Comparison of ENCODE assay signal across 16 cellular contexts in the genomic region with DNA sequence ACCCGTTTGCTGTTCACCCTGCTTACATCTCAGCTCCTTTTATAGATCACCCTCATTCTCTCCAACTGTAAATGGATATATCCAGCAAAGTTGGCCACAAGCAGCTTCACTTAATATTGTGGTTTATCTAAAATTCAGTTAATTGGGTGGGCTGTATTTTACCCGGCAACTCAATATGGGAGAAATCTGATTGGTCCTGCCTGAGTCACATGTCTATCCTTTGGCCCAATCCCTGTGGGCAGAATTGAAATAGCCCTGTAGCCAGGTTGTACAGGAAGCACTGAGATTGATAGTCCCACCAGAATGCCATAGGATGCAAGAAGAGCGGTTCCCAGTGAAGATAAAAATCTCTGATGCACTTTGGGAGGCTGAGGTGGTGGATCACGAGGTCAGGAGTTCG.
A peak's percentile ranks its signal among the peaks of the same experiment; 100 is the strongest.
DNase-seq lines count a peak whose midpoint lies in the region; ATAC-seq and TF ChIP-seq lines count a peak whose summit lies in the region.
"Had no signal": no experiment of that assay in that cellular context is flagged by ENCODE, and none has a peak within 500 bp of the region (broad histone marks: within the 10 kb centered on the region; RNA-seq: fewer than 3 reads in every experiment).

No MANE protein-coding gene starts in this region.

- H4K91ac ChIP-seq in IMR-90 (ENCODE audit: insufficient read depth, low read depth, low read length): no peak overlapping the region

- H2AFZ ChIP-seq in IMR-90 (replicated peaks; ENCODE audit: low read length, poor library complexity): no peak overlapping the region

- no peaks in the 10 kb centered on the region for H4K20me1 ChIP-seq in IMR-90 (ENCODE audit: insufficient read depth, low read length)

- no peak overlapping the region for H3K9ac ChIP-seq in IMR-90 (ENCODE audit: low read depth, low read length)

- TF ChIP-seq RAD21 in IMR-90 (IDR thresholded peaks at IDR 0.05; ENCODE audit: low read length): no peak

- no peak overlapping the region for H3K27ac ChIP-seq in IMR-90 (ENCODE audit: insufficient read depth, low read length)
- H3K27ac ChIP-seq in uterus: no peak overlapping the region
- H3K27ac ChIP-seq: foreskin keratinocyte, vagina had no signal

- no peak for TF ChIP-seq POLR2A in IMR-90 (IDR thresholded peaks at IDR 0.05; ENCODE audit: low read depth, low read length)
- TF ChIP-seq POLR2A in uterus (IDR thresholded peaks at IDR 0.05): no peak

- intact Hi-C loops in IMR-90 (cut with micrococcal nuclease) (loop anchor here (10.0 kb wide), 1 partner anchor 137 kb away; no protein-coding TSS in a partner anchor), uterus (cut with DNase I; ENCODE audit: low total_unique reads) (no loop called here)

- H2BK5ac ChIP-seq in IMR-90 (ENCODE audit: low read depth, low read length, poor library complexity, severe bottlenecking): no peak overlapping the region

- H3K4me3 ChIP-seq in IMR-90 (ENCODE audit: insufficient read depth, low read depth, low read length): no peak overlapping the region
- no peak overlapping the region for H3K4me3 ChIP-seq in uterus
- H3K4me3 ChIP-seq: mucosa of descending colon, vagina had no signal

- WGBS in IMR-90 (ENCODE audit: extremely low coverage in 2 of 2, insufficient read length in 1 of 2), 2 experiments: 100% methylated on average over 1 of the region's 5 CpGs; no CpG with 5 or more reads in 1 of the 2 experiments

- dilution Hi-C loops in IMR-90 (cut with HindIII; ENCODE audit: low sequenced_read_pairs, unreplicated experiment): no loop called here

- H3K36me3 ChIP-seq in IMR-90 (ENCODE audit: control insufficient read depth, insufficient read depth, low read length) (no peaks in the 10 kb centered on the region), uterus (no peaks in the 10 kb centered on the region)
- H3K36me3 ChIP-seq: vagina had no signal

- no peak overlapping the region for H3K56ac ChIP-seq in IMR-90 (ENCODE audit: extremely low read depth, insufficient read depth, low read length)

- no peak overlapping the region for H2AK5ac ChIP-seq in IMR-90 (ENCODE audit: low read depth, low read length)

- H3K9me1 ChIP-seq in IMR-90 (ENCODE audit: insufficient read depth, low read length): peaks cover 3% of the 10 kb centered on the region; the same call in 1 of the 2 replicates

- no peak overlapping the region for H2BK15ac ChIP-seq in IMR-90 (ENCODE audit: low read depth, low read length)

- no peak overlapping the region for H4K8ac ChIP-seq in IMR-90 (ENCODE audit: low read depth in 2 of 2, low read length in 2 of 2)

- H3K27me3 ChIP-seq in IMR-90 (ENCODE audit: control insufficient read depth, insufficient read depth, low read length) (peaks cover 2% of the 10 kb centered on the region), uterus (no peaks in the 10 kb centered on the region)
- H3K27me3 ChIP-seq: vagina had no signal

- no peak overlapping the region for H2AK9ac ChIP-seq in IMR-90 (replicated peaks; ENCODE audit: low read depth, low read length, poor library complexity)

- ATAC-seq in IMR-90 (ENCODE audit: low read depth): no peak
- ATAC-seq: foreskin keratinocyte, mucosa of descending colon had no signal

- H3K18ac ChIP-seq in IMR-90 (ENCODE audit: low read depth, low read length): no peak overlapping the region; the same call in 1 of the 2 replicates

- no peak overlapping the region for H3K4ac ChIP-seq in IMR-90 (ENCODE audit: low read depth, low read length)

- H4K5ac ChIP-seq in IMR-90 (ENCODE audit: low read depth, low read length): no peak overlapping the region

- H3K4me2 ChIP-seq in IMR-90 (ENCODE audit: low read depth, low read length): no peak overlapping the region

- no peak overlapping the region for H3K14ac ChIP-seq in IMR-90 (replicated peaks; ENCODE audit: low read depth, low read length)

- H3K4me1 ChIP-seq in IMR-90 (ENCODE audit: control insufficient read depth, insufficient read depth, low read length) (peaks cover 21% of the 10 kb centered on the region), uterus (no peaks in the 10 kb centered on the region)
- H3K4me1 ChIP-seq: foreskin keratinocyte, vagina had no signal

- POLR2A ChIA-PET in IMR-90 (lab: Charles Lee; ENCODE audit: unreplicated experiment): no interaction called here

- H2BK120ac ChIP-seq in IMR-90 (ENCODE audit: low read depth, low read length): no peak overlapping the region

- H3K9me3 ChIP-seq in IMR-90 (ENCODE audit: control insufficient read depth, insufficient read depth, low read length): no peaks in the 10 kb centered on the region; the same call in 1 of the 2 replicates
- H3K9me3 ChIP-seq in uterus: no peaks in the 10 kb centered on the region
- H3K9me3 ChIP-seq: mucosa of descending colon, vagina had no signal

- no peaks in the 10 kb centered on the region for H3K79me1 ChIP-seq in IMR-90 (ENCODE audit: low read depth in 1 of 2, low read length in 2 of 2)

- in situ Hi-C loops in IMR-90 (cut with MboI; ENCODE audit: low sequenced_read_pairs): no loop called here

- H2BK20ac ChIP-seq in IMR-90 (ENCODE audit: low read depth, low read length): no peak overlapping the region

- TF ChIP-seq CTCF in IMR-90 (conservative IDR thresholded peaks at IDR 0.05; ENCODE audit: low read depth, low read length) (no peak), uterus (IDR thresholded peaks at IDR 0.05) (no peak)

- CTCF ChIA-PET in IMR-90 (lab: Yijun Ruan, JAX): no interaction called here

- no peak overlapping the region for H3K23ac ChIP-seq in IMR-90 (ENCODE audit: low read depth, low read length)

- BruUV-seq in IMR-90 (replicated peaks; lab: Mats Ljungman, UMichigan): no TSS peak

- DNase-seq in ELR (ENCODE audit: low read depth) (peak; percentile 54), IMR-90 (no peak), cerebellar cortex (ENCODE audit: low spot score) (peak; percentile 18), lung microvascular endothelial cell (ENCODE audit: low read depth in 2 of 2) (peak; percentile 40 to 49), C1 segment of cervical spinal cord (lab: John Stamatoyannopoulos, UW) (no peak), Ammon's horn (ENCODE audit: low spot score) (no peak), uterus (no peak)
- DNase-seq: activated CD4-positive, alpha-beta T cell treated with anti-CD3 and anti-CD28 coated beads, Interleukin-2, amount 10 ng/mL, durations not matched to agents 24 days and 14 days; activated naive CD8-positive, alpha-beta T cell treated with anti-CD3 and anti-CD28 coated beads for 36 hours; activated T-cell treated with anti-CD3 and anti-CD28 coated beads, Interleukin-2, amount 50 U/mL, for 1 hour; foreskin keratinocyte; mucosa of descending colon; NCI-H187 treated with DMSO at 0.1 percent for 48 hours; NCI-H69; small intestine had no signal

TF ChIP-seq in IMR-90, 13 proteins besides CTCF, POLR2A, EP300 and RAD21:
- TF ChIP-seq RCOR1 (IDR thresholded peaks at IDR 0.05; ENCODE audit: insufficient replicate concordance, low read length) (no peak), RFX5 (IDR thresholded peaks at IDR 0.05; ENCODE audit: low read depth, low read length) (peak; percentile 84)

Comparison
In these comparisons a context has a peak if more than half of its experiments do, and no peak if none do; other contexts are left out.
1. DNase-seq: peak in ELR (single experiment), cerebellar cortex (single experiment) and lung microvascular endothelial cell (2 of 2); none in IMR-90 (single experiment), C1 segment of cervical spinal cord (0 of 14), Ammon's horn (single experiment) and uterus (0 of 2).